18 cellular contexts compared by ENCODE assay signal in the genomic region with DNA sequence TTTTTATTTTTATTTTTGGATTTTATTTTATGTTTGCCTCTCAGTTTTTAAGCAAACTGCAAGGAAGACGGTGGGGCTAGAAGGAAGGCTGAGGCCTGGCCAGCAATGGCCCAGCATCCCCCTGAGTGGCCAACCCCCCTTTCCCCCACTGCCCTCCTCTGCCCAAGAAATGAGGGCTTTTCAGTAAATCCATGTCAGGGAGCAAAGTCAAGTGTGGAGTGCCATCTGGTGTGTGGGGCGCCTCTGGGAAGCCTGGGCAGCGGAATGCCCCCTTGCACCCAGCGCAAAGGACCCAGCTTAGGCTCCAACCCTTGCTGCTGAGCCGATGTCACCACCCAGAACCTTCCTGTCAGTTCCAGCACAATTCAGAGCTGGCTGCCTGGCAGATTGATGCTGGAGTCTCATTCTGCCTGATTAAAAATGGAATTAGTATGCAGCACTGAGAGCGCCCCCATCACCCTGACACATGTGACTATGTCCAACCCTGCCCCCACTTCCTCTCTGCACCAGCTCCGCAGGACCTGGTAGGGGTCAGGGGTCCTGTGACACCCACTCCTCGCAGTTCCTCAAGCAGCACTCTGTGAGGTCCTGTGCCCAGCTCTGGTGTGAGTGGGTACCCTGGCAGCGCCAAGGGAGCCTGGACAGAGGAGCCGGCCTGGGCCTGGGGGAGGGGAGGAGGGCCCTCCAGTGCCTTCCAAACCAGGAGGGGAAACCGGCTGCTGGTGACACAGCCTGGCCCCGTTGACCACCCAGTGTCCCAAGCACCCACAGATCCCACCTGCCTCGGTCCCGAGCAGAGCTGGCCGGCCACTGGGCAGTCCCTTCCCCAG. TPM values are rescaled to one million over a fixed set of nuclear protein-coding genes. Genes with fewer than 3 reads are reported as not detected.
"Had no signal": no experiment of that assay in that cellular context is flagged by ENCODE, and none has a peak within 500 bp of the region (broad histone marks: within the 10 kb centered on the region; RNA-seq: fewer than 3 reads in every experiment).

No MANE protein-coding gene starts in this region.

- H3K36me3 ChIP-seq: esophagus squamous epithelium, heart left ventricle, left lung, neural progenitor cell, transverse colon had no signal

- H3K27me3 Mint-ChIP-seq: activated naive CD8-positive, alpha-beta T cell had no signal

- H3K4me1 ChIP-seq: esophagus squamous epithelium, heart left ventricle, left lung, parathyroid adenoma, transverse colon had no signal

- H3K4me2 ChIP-seq: neural progenitor cell had no signal

- H3K4me3 ChIP-seq: esophagus squamous epithelium, heart left ventricle, left lung, neural progenitor cell, transverse colon had no signal

- H3K27me3 ChIP-seq: heart left ventricle, left lung, neural progenitor cell, transverse colon had no signal

- H3K27ac Mint-ChIP-seq: activated naive CD8-positive, alpha-beta T cell; neural progenitor cell; stimulated activated memory B cell treated with anti-CD40 and anti-IgM and Interleukin-4, amounts not matched to agents 10 μg/mL and 1 μg/mL and 100 μg/mL, for 72 hours had no signal

- H3K79me2 ChIP-seq: parathyroid adenoma had no signal

- H3K9me3 ChIP-seq: esophagus squamous epithelium, heart left ventricle, left lung, transverse colon had no signal

- H3K9me3 Mint-ChIP-seq: neural progenitor cell; stimulated activated memory B cell treated with anti-CD40 and anti-IgM and Interleukin-4, amounts not matched to agents 10 μg/mL and 1 μg/mL and 100 μg/mL, for 72 hours had no signal

- DNase-seq: activated CD4-positive, alpha-beta T cell treated with anti-CD3 and anti-CD28 coated beads, Interleukin-2, amount 50 U/mL, for 4 hours; activated gamma-delta T cell; activated T-cell treated with anti-CD3 and anti-CD28 coated beads, Interleukin-2, amount 50 U/mL, for 48 hours; anterior cingulate cortex; esophagus squamous epithelium; foreskin fibroblast; islet precursor cell; small intestine; T-helper 2 cell; transverse colon had no signal

- H3K36me3 Mint-ChIP-seq: activated naive CD8-positive, alpha-beta T cell; neural progenitor cell; stimulated activated memory B cell treated with anti-CD40 and anti-IgM and Interleukin-4, amounts not matched to agents 10 μg/mL and 1 μg/mL and 100 μg/mL, for 72 hours had no signal

- H3K9ac ChIP-seq: neural progenitor cell, parathyroid adenoma had no signal

- H2AFZ ChIP-seq: neural progenitor cell, parathyroid adenoma had no signal

- H3K4me3 Mint-ChIP-seq: activated naive CD8-positive, alpha-beta T cell; neural progenitor cell; stimulated activated memory B cell treated with anti-CD40 and anti-IgM and Interleukin-4, amounts not matched to agents 10 μg/mL and 1 μg/mL and 100 μg/mL, for 72 hours had no signal

- FAIRE-seq: bronchial epithelial cell, small intestine had no signal

- H3K27ac ChIP-seq: esophagus squamous epithelium, heart left ventricle, left lung, neural progenitor cell, parathyroid adenoma, transverse colon had no signal

RNA-seq across cellular contexts. Expression of gene ALPP, which starts 9.2 kb away (rescaled TPM):
- total RNA-seq: bronchial epithelial cell, esophagus squamous epithelium, heart left ventricle, myocyte, transverse colon had no signal
- polyA plus RNA-seq: heart left ventricle, small intestine had no signal

RNA-seq across cellular contexts. Expression of gene ALPG, which starts 37.3 kb away (rescaled TPM):
- total RNA-seq: bronchial epithelial cell, esophagus squamous epithelium, heart left ventricle, myocyte, transverse colon had no signal
- polyA plus RNA-seq: heart left ventricle had no signal
